In the genomic region with DNA sequence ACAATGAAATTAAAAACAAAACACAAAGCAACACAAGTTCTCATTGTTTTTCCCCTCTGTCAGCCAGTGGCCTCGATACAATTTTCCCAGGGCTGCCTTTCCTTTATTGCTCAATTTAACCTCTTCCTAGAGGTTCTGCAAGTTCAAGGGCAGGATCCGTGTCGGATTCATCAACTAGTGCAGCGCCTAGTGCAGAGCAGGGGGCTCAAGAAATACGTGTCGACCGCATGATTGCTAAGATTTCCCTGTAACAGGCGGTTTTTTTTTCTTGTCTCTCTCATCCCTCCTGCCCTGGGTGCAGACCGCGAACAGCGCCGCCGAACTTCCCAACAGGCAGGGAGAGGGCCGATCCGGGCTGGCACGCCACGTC, we compare ENCODE assay signal across 8 cellular contexts. TPM values are rescaled to one million over a fixed set of nuclear protein-coding genes. Genes with fewer than 3 reads are reported as not detected.
DNase-seq lines count a peak whose midpoint lies in the region; ATAC-seq and TF ChIP-seq lines count a peak whose summit lies in the region.

No MANE protein-coding gene starts in this region.

- H3K27me3 Mint-ChIP-seq in CD4-positive, alpha-beta T cell = no peaks in the 10 kb centered on the region

- TF ChIP-seq CTCF in CD4-positive, alpha-beta T cell (IDR thresholded peaks at IDR 0.05) = no peak
- TF ChIP-seq CTCF in GM10266 (IDR thresholded peaks at IDR 0.05; ENCODE audit: control insufficient read depth, insufficient read depth, low read depth, missing control alignments) = no peak

- POLR2A ChIA-PET in CD4-positive, alpha-beta T cell (lab: Charles Lee) = interaction anchor here (1.0 to 4.5 kb wide), 12 partner anchors 9 to 485 kb away, joined by 3 to 38 read pairs (median 6); partner anchors contain the start of gene ITPR1

- ATAC-seq in CD4-positive, alpha-beta T cell (ENCODE audit: poor library complexity) = peak; percentile 6

- CTCF ChIA-PET in CD4-positive, alpha-beta T cell (lab: Charles Lee) = interaction anchor here (1.4 to 2.7 kb wide), 4 partner anchors 69 to 267 kb away, joined by 3 to 18 read pairs (median 6); no protein-coding TSS in a partner anchor

- 0 out of 2 replicates have a peak overlapping the region, but pooled peaks have one; percentile 11 for H3K9ac ChIP-seq in HUES48 (ENCODE audit: low read depth, low read length)

- H3K36me3 Mint-ChIP-seq in CD4-positive, alpha-beta T cell (ENCODE audit: low read depth) = peaks cover 37% of the 10 kb centered on the region

- H3K4me1 ChIP-seq in HUES48 (ENCODE audit: control insufficient read depth, insufficient read depth, low read length) = peaks cover 17% of the 10 kb centered on the region

- H3K4me3 ChIP-seq in HUES48 (ENCODE audit: low read depth, low read length) = peak overlapping the region; percentile 60
- H3K4me3 ChIP-seq in iPS-18c (ENCODE audit: insufficient read depth, low read depth, low read length) = peak overlapping the region; percentile 59

- DNase-seq in CD4-positive, alpha-beta T cell = peak in 4 of 10 experiments; percentile 11 to 39 (median 16)
- peak; percentile 30 for DNase-seq in activated T-helper 9 cell treated with anti-CD3 and anti-CD28 coated beads, Interleukin-2, amount 50 U/mL, for 16 hours (ENCODE audit: low read depth)
- DNase-seq in stimulated activated naive CD4-positive, alpha-beta T cell treated with Interleukin-2 at 50 U/mL for 16 hours (lab: John Stamatoyannopoulos, UW) = peak; percentile 68
- no peak for DNase-seq in GM10266 (ENCODE audit: extremely low spot score)
- DNase-seq in NCI-H69 (lab: John Stamatoyannopoulos, UW) = no peak
- no peak for DNase-seq in NCI-H524 (lab: John Stamatoyannopoulos, UW)

- H3K4me3 Mint-ChIP-seq in CD4-positive, alpha-beta T cell = peak overlapping the region; percentile 92

- intact Hi-C loops in CD4-positive, alpha-beta T cell (cut with DNase I, micrococcal nuclease) = loop anchor here in 1 of 2 experiments (5.0 kb wide), 1 partner anchor 71 kb away; no protein-coding TSS in a partner anchor

- H3K9me3 Mint-ChIP-seq in CD4-positive, alpha-beta T cell = no peaks in the 10 kb centered on the region

- peak overlapping the region; percentile 84 for H3K27ac ChIP-seq in CD4-positive, alpha-beta T cell (ENCODE audit: low read depth, low read length)
- H3K27ac ChIP-seq in HUES48 (ENCODE audit: low read depth, low read length) = peak overlapping the region; percentile 88

- no peaks in the 10 kb centered on the region for H3K27me3 ChIP-seq in CD4-positive, alpha-beta T cell (ENCODE audit: control insufficient read depth, insufficient read depth, low read length)
- H3K27me3 ChIP-seq in HUES48 (ENCODE audit: control insufficient read depth, insufficient read depth, low read length) = peaks cover 51% of the 10 kb centered on the region

- H3K36me3 ChIP-seq in HUES48 (ENCODE audit: control insufficient read depth, insufficient read depth, low read length) = peaks cover under 1% of the 10 kb centered on the region

- H3K9me3 ChIP-seq in CD4-positive, alpha-beta T cell (ENCODE audit: control insufficient read depth, low read length) = no peaks in the 10 kb centered on the region
- no peaks in the 10 kb centered on the region for H3K9me3 ChIP-seq in HUES48 (ENCODE audit: control insufficient read depth, insufficient read depth, low read length)
- H3K9me3 ChIP-seq in iPS-18c (ENCODE audit: control insufficient read depth, insufficient read depth, low read length) = no peaks in the 10 kb centered on the region

- H3K4me1 Mint-ChIP-seq in CD4-positive, alpha-beta T cell (ENCODE audit: low read depth) = peaks cover 49% of the 10 kb centered on the region

- H3K27ac Mint-ChIP-seq in CD4-positive, alpha-beta T cell = peak overlapping the region; percentile 96

RNA-seq across cellular contexts. Expression of gene BHLHE40, which starts 1.4 kb away (rescaled TPM):
- 100 to 1,000 TPM; 167 to 182 TPM for total RNA-seq in CD4-positive, alpha-beta T cell

Comparison
In these comparisons a context has a peak if more than half of its experiments do, and no peak if none do; other contexts are left out.
1. DNase-seq: peak in activated T-helper 9 cell treated with anti-CD3 and anti-CD28 coated beads, Interleukin-2, amount 50 U/mL, for 16 hours (single experiment) and stimulated activated naive CD4-positive, alpha-beta T cell treated with Interleukin-2 at 50 U/mL for 16 hours (single experiment); none in GM10266 (single experiment), NCI-H69 (single experiment) and NCI-H524 (0 of 2).